ENCODE assay signal across 15 cellular contexts in the genomic region with DNA sequence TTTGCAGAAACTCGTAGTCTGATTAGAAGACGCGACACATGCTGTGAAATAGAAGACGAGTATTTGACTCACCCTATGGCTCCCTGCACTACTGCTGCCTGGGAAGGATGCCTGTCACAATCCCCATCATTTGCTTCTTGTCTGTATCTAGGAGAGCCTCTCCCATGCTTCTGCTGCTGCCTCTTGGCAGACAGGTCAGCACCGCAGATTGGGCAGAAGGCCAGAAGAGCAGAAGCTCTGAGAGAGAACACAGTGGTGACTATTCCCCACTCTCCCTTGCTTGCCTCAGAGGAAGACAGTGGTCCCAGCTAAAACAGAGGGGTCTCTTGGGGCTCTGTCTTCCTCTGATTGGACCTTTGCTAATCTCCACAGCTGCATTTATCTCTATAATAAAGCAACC.
"Had no signal": no experiment of that assay in that cellular context is flagged by ENCODE, and none has a peak within 500 bp of the region (broad histone marks: within the 10 kb centered on the region; RNA-seq: fewer than 3 reads in every experiment).

No MANE protein-coding gene starts in this region.

- DNase-seq: activated CD4-positive, alpha-beta T cell treated with anti-CD3 and anti-CD28 coated beads for 4 hours; activated CD8-positive, alpha-beta memory T cell treated with anti-CD3 and anti-CD28 coated beads, Interleukin-2, amount 50 U/mL, for 48 hours; activated CD8-positive, alpha-beta T cell treated with anti-CD3 and anti-CD28 coated beads for 36 hours; activated naive CD4-positive, alpha-beta T cell; colonic mucosa; effector CD4-positive, alpha-beta T cell; kidney; small intestine; T-helper 9 cell had no signal

- H2AFZ ChIP-seq: hepatocyte, parathyroid adenoma had no signal

- H3K4me1 ChIP-seq: ascending aorta, colonic mucosa, gastroesophageal sphincter, tibial nerve, vagina had no signal

- H3K9ac ChIP-seq: parathyroid adenoma had no signal

- H3K27me3 ChIP-seq: ascending aorta, colonic mucosa, hepatocyte, tibial nerve, vagina had no signal

- H3K9me3 ChIP-seq: ascending aorta, colonic mucosa, gastroesophageal sphincter, tibial nerve, vagina had no signal

- H3K36me3 ChIP-seq: ascending aorta, colonic mucosa, gastroesophageal sphincter, tibial nerve, vagina had no signal

- H3K4me3 ChIP-seq: ascending aorta, colonic mucosa, gastroesophageal sphincter, hepatocyte, tibial nerve, vagina had no signal

- ATAC-seq: activated CD8-positive, alpha-beta T cell treated with anti-CD3 and anti-CD28 coated beads for 36 hours; gastroesophageal sphincter had no signal

- H3K27ac ChIP-seq: ascending aorta, colonic mucosa, gastroesophageal sphincter, hepatocyte, parathyroid adenoma, tibial nerve, vagina had no signal

- H3K79me2 ChIP-seq: hepatocyte, parathyroid adenoma had no signal

- H3K4me2 ChIP-seq: hepatocyte had no signal
